20 cellular contexts compared by ENCODE assay signal in the genomic region with DNA sequence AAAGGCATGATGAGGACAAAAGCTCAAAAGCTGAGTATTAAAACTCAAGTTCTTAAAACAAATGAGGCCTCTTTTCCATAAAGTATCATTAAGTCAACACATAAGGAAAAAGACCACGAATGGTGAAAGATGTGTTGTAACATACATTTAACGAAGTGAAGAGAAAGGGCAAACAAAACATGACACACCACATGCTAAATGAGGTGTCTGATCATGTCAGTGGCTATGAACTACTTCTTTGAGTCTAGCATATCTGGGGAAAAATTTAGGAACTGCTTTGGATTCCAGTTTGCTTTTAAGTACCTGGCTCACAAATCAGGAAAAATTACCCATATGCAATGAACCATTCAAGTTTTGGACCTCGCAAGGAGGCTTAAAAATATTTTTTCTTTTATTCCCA. TPM values are rescaled to one million over a fixed set of nuclear protein-coding genes. Genes with fewer than 3 reads are reported as not detected.
DNase-seq lines count a peak whose midpoint lies in the region; ATAC-seq, FAIRE-seq and TF ChIP-seq lines count a peak whose summit lies in the region.
"Had no signal": no experiment of that assay in that cellular context is flagged by ENCODE, and none has a peak within 500 bp of the region (broad histone marks: within the 10 kb centered on the region; RNA-seq: fewer than 3 reads in every experiment).

No MANE protein-coding gene starts in this region.

- H3K4me2 ChIP-seq in astrocyte (ENCODE audit: low read length): no peak overlapping the region

- WGBS in endodermal cell (ENCODE audit: insufficient coverage in 1 of 2, insufficient read length in 1 of 2), 2 experiments: 99 to 100% methylated on average over 2 to 3 of the region's 3 CpGs

- FAIRE-seq in D721Med (lab: Jason Lieb, UNC) (peak; percentile 44), astrocyte (lab: Jason Lieb, UNC) (no peak)
- FAIRE-seq: A204.1, H1 had no signal

- no peak for TF ChIP-seq CTCF in D721Med (IDR thresholded peaks at IDR 0.05; ENCODE audit: insufficient read depth, missing control alignments)
- no peak for TF ChIP-seq CTCF in astrocyte (IDR thresholded peaks at IDR 0.05; ENCODE audit: insufficient read depth, low read depth, low read length)
- no peak for TF ChIP-seq CTCF in endodermal cell (conservative IDR thresholded peaks at IDR 0.05)
- TF ChIP-seq CTCF in nephron progenitor cell (IDR thresholded peaks at IDR 0.05): no peak

- no peak overlapping the region for H3K4me3 Mint-ChIP-seq in astrocyte (ENCODE audit: unreplicated experiment)
- no peak overlapping the region for H3K4me3 Mint-ChIP-seq in endodermal cell
- no peak overlapping the region for H3K4me3 Mint-ChIP-seq in nephron progenitor cell
- H3K4me3 Mint-ChIP-seq: CD4-positive, CD25-positive, alpha-beta regulatory T cell; H9 had no signal

- peaks cover 81% of the 10 kb centered on the region for H4K20me1 ChIP-seq in astrocyte (ENCODE audit: insufficient read depth, low read length)

- H3K36me3 ChIP-seq in astrocyte (ENCODE audit: insufficient read depth, low read length) (peaks cover 14% of the 10 kb centered on the region), endodermal cell (ENCODE audit: control insufficient read depth, insufficient read depth, low read length) (peaks cover 51% of the 10 kb centered on the region)

- H3K9me3 Mint-ChIP-seq in astrocyte (ENCODE audit: unreplicated experiment) (no peaks in the 10 kb centered on the region), endodermal cell (peaks cover 2% of the 10 kb centered on the region), nephron progenitor cell (no peaks in the 10 kb centered on the region)
- H3K9me3 Mint-ChIP-seq: H9 had no signal

- H3K4me1 Mint-ChIP-seq in astrocyte (ENCODE audit: low read depth, unreplicated experiment): peaks cover 2% of the 10 kb centered on the region
- H3K4me1 Mint-ChIP-seq in endodermal cell: peaks cover 13% of the 10 kb centered on the region
- H3K4me1 Mint-ChIP-seq in nephron progenitor cell: no peaks in the 10 kb centered on the region

- H3K9ac ChIP-seq in astrocyte (ENCODE audit: low read length): no peak overlapping the region
- H3K9ac ChIP-seq in endodermal cell (ENCODE audit: extremely low read depth, low read length, poor library complexity, severe bottlenecking): no peak overlapping the region

- H3K4me3 ChIP-seq in astrocyte (ENCODE audit: insufficient read depth, low read depth, low read length): no peak overlapping the region
- no peak overlapping the region for H3K4me3 ChIP-seq in endodermal cell (ENCODE audit: low read length)

- H3K27me3 ChIP-seq in astrocyte (ENCODE audit: insufficient read depth, low read length) (no peaks in the 10 kb centered on the region), endodermal cell (ENCODE audit: control insufficient read depth, insufficient read depth, low read length, poor library complexity, severe bottlenecking) (no peaks in the 10 kb centered on the region)
- H3K27me3 ChIP-seq: BE2C had no signal

- no peak overlapping the region for H2AFZ ChIP-seq in astrocyte (ENCODE audit: low read depth, low read length)

- peaks cover 87% of the 10 kb centered on the region for H3K79me2 ChIP-seq in astrocyte (ENCODE audit: insufficient read depth, low read length)

- H3K27ac Mint-ChIP-seq in astrocyte (ENCODE audit: unreplicated experiment) (peak overlapping the region; percentile 2), endodermal cell (peak overlapping the region; percentile 55), nephron progenitor cell (peak overlapping the region; percentile 62)

- DNase-seq in D721Med (ENCODE audit: insufficient read length, low spot score) (no peak), astrocyte (ENCODE audit: low read depth) (no peak), endodermal cell (no peak), nephron progenitor cell (no peak), cerebellar nuclear complex (lab: John Stamatoyannopoulos, UW) (no peak)
- DNase-seq in stimulated activated CD4-positive, alpha-beta T cell treated with anti-CD3 and anti-CD28 coated beads, Interleukin-4, amount 100 ng/mL, for 24 hours: no peak
- DNase-seq: ACHN; BE2C; C1 segment of cervical spinal cord; Caco-2; CD4-positive, CD25-positive, alpha-beta regulatory T cell; DMS153; DMS79; GDM1; H9 had no signal

- H3K27me3 Mint-ChIP-seq in astrocyte (ENCODE audit: low read depth, unreplicated experiment): no peaks in the 10 kb centered on the region
- no peaks in the 10 kb centered on the region for H3K27me3 Mint-ChIP-seq in endodermal cell (ENCODE audit: insufficient read depth)
- no peaks in the 10 kb centered on the region for H3K27me3 Mint-ChIP-seq in nephron progenitor cell (ENCODE audit: low read depth, poor library complexity)
- H3K27me3 Mint-ChIP-seq: CD4-positive, CD25-positive, alpha-beta regulatory T cell had no signal

- H3K9me3 ChIP-seq in astrocyte (ENCODE audit: insufficient read depth, low read depth, low read length) (no peaks in the 10 kb centered on the region), endodermal cell (ENCODE audit: control insufficient read depth, low read length) (peaks cover 6% of the 10 kb centered on the region)
- H3K9me3 ChIP-seq: BE2C, Caco-2 had no signal

- no peak overlapping the region for H3K27ac ChIP-seq in astrocyte (ENCODE audit: low read depth, low read length)
- no peak overlapping the region for H3K27ac ChIP-seq in endodermal cell (ENCODE audit: low read depth, low read length)
- H3K27ac ChIP-seq: HL-60 had no signal

- H3K36me3 Mint-ChIP-seq in astrocyte (ENCODE audit: low read depth, unreplicated experiment) (peaks cover 5% of the 10 kb centered on the region), endodermal cell (ENCODE audit: low read depth) (peaks cover 30% of the 10 kb centered on the region), nephron progenitor cell (ENCODE audit: low read depth) (peaks cover 23% of the 10 kb centered on the region)

- no peak for ATAC-seq in HG02840 (IDR thresholded peaks at IDR 0.05; ENCODE audit: low FRiP score, unreplicated experiment)
- ATAC-seq in GM19397 (IDR thresholded peaks at IDR 0.05; ENCODE audit: unreplicated experiment): no peak

- H3K4me1 ChIP-seq in astrocyte (ENCODE audit: insufficient read depth, low read length): no peaks in the 10 kb centered on the region
- H3K4me1 ChIP-seq in endodermal cell (ENCODE audit: control insufficient read depth, insufficient read depth, low read length): peaks cover 8% of the 10 kb centered on the region
- H3K4me1 ChIP-seq: BE2C, Caco-2 had no signal

RNA-seq across cellular contexts. Expression of gene TRIP12, which starts 42.3 kb away (rescaled TPM):
- total RNA-seq in astrocyte (366 and 379 TPM in 2 replicates), endodermal cell (100 to 1,000 TPM; 177 to 229 TPM)
- polyA plus RNA-seq in endodermal cell (2013, experiment 1 of 2): 98.1 TPM
- 101 TPM for polyA plus RNA-seq in endodermal cell (2013, experiment 2 of 2)

RNA-seq across cellular contexts. Expression of gene FBXO36, which starts 42.8 kb away (rescaled TPM):
- total RNA-seq in astrocyte: 1.9 and 2.8 TPM in 2 replicates
- 10 to 100 TPM in 1 of 2 donors, 1 to 10 TPM in 1; 6.7 to 13.3 TPM for total RNA-seq in endodermal cell
- 7.5 TPM for polyA plus RNA-seq in endodermal cell (2013, experiment 1 of 2)
- polyA plus RNA-seq in endodermal cell (2013, experiment 2 of 2): 7.9 TPM

Comparison
In these comparisons a context has a peak if more than half of its experiments do, and no peak if none do; other contexts are left out.
1. H3K27ac Mint-ChIP-seq: peak in every context shown above with its lines; median percentile 62 in nephron progenitor cell; 55 in endodermal cell; 2 in astrocyte.